In genomic region chr12:50764116-50764860, GRCh38 we compare ENCODE assay signal across 8 cellular contexts. TPM values are rescaled to one million over a fixed set of nuclear protein-coding genes. Genes with fewer than 3 reads are reported as not detected.
DNase-seq lines count a peak whose midpoint lies in the region; ATAC-seq and TF ChIP-seq lines count a peak whose summit lies in the region.

No MANE protein-coding gene starts in this region.

- no peaks in the 10 kb centered on the region for H3K9me3 Mint-ChIP-seq in T-helper 2 cell treated with Interferon-gamma antibody and Interleukin-4, amounts not matched to agents 5 μg/mL and 100 μg/mL, for 36 hours

- H3F3A ChIP-seq in smooth muscle cell (ENCODE audit: low read depth) = no peaks in the 10 kb centered on the region

- H3K9me3 ChIP-seq in iPS-18a (ENCODE audit: control insufficient read depth, low read depth, low read length) = no peaks in the 10 kb centered on the region
- H3K9me3 ChIP-seq in smooth muscle cell (replicated peaks; ENCODE audit: low read depth) = no peaks in the 10 kb centered on the region

- peak overlapping the region; percentile 99 for H3K27ac Mint-ChIP-seq in T-helper 2 cell treated with Interferon-gamma antibody and Interleukin-4, amounts not matched to agents 5 μg/mL and 100 μg/mL, for 36 hours

- peaks cover 16% of the 10 kb centered on the region for H3K36me3 Mint-ChIP-seq in T-helper 2 cell treated with Interferon-gamma antibody and Interleukin-4, amounts not matched to agents 5 μg/mL and 100 μg/mL, for 36 hours (ENCODE audit: low read depth)

- peak overlapping the region; percentile 79 for H2AFZ ChIP-seq in smooth muscle cell (ENCODE audit: low read depth)

- peak overlapping the region; percentile 89 for H3K4me3 ChIP-seq in Jurkat, Clone E6-1 (ENCODE audit: low read length)
- peak overlapping the region; percentile 93 for H3K4me3 ChIP-seq in astrocyte of the cerebellum (ENCODE audit: low read depth, low read length)
- H3K4me3 ChIP-seq in iPS-18a (ENCODE audit: low read length) = peak overlapping the region; percentile 87
- H3K4me3 ChIP-seq in smooth muscle cell = peak overlapping the region; percentile 85

- H4K20me1 ChIP-seq in smooth muscle cell (ENCODE audit: low read depth) = peaks cover 38% of the 10 kb centered on the region

- H3K4me1 ChIP-seq in iPS-18a (ENCODE audit: control insufficient read depth, low read depth, low read length) = peaks cover 4% of the 10 kb centered on the region
- H3K4me1 ChIP-seq in smooth muscle cell (ENCODE audit: low read depth) = peaks cover 7% of the 10 kb centered on the region

- in situ Hi-C loops in astrocyte of the cerebellum (cut with HindIII; ENCODE audit: low sequenced_read_pairs) (no loop called here), GM13976 (cut with MboI; ENCODE audit: low sequenced_read_pairs, unreplicated experiment) (no loop called here)

- peak; percentile 39 for ATAC-seq in GM21447 (IDR thresholded peaks at IDR 0.05; ENCODE audit: unreplicated experiment)

- peak; percentile 63 for DNase-seq in Daoy (ENCODE audit: low read depth)
- no peak for DNase-seq in Jurkat, Clone E6-1 (ENCODE audit: low read depth, low spot score)
- DNase-seq in T-helper 2 cell treated with Interferon-gamma antibody and Interleukin-4, amounts not matched to agents 5 μg/mL and 100 μg/mL, for 36 hours (ENCODE audit: low spot score) = peak; percentile 63
- DNase-seq in astrocyte of the cerebellum (ENCODE audit: low read depth) = no peak
- DNase-seq in smooth muscle cell (lab: John Stamatoyannopoulos, UW; ENCODE audit: unreplicated experiment) = peak; percentile 52
- DNase-seq in GM13976 (ENCODE audit: low spot score) = no peak

- H3K4me1 Mint-ChIP-seq in T-helper 2 cell treated with Interferon-gamma antibody and Interleukin-4, amounts not matched to agents 5 μg/mL and 100 μg/mL, for 36 hours (ENCODE audit: low read depth) = peaks cover 33% of the 10 kb centered on the region

- peaks cover 50% of the 10 kb centered on the region for H3K79me2 ChIP-seq in smooth muscle cell (ENCODE audit: low read depth)

- peak overlapping the region; percentile 98 for H3K4me3 Mint-ChIP-seq in T-helper 2 cell treated with Interferon-gamma antibody and Interleukin-4, amounts not matched to agents 5 μg/mL and 100 μg/mL, for 36 hours

- TF ChIP-seq CTCF in astrocyte of the cerebellum (IDR thresholded peaks at IDR 0.05; ENCODE audit: low read depth, low read length, missing control alignments) (no peak), smooth muscle cell (IDR thresholded peaks at IDR 0.05; ENCODE audit: borderline replicate concordance, insufficient read depth, poor library complexity, severe bottlenecking) (no peak), GM13976 (IDR thresholded peaks at IDR 0.05; ENCODE audit: borderline replicate concordance, control extremely low read depth, extremely low read depth, insufficient read depth, missing control alignments) (no peak)

- peak overlapping the region; percentile 88 for H3K4me2 ChIP-seq in smooth muscle cell

- H3K27ac ChIP-seq in iPS-18a (ENCODE audit: low read length) (peak overlapping the region; percentile 80), smooth muscle cell (ENCODE audit: low read depth) (peak overlapping the region; percentile 98)

- H3K9ac ChIP-seq in iPS-18a (ENCODE audit: low read length) = peak overlapping the region; percentile 79
- peak overlapping the region; percentile 97 for H3K9ac ChIP-seq in smooth muscle cell (ENCODE audit: low read depth)

- WGBS in smooth muscle cell (ENCODE audit: low lambda C conversion rate) = under 1% methylated on average over 53 of the region's 89 CpGs

- H3K27me3 Mint-ChIP-seq in T-helper 2 cell treated with Interferon-gamma antibody and Interleukin-4, amounts not matched to agents 5 μg/mL and 100 μg/mL, for 36 hours (ENCODE audit: low read depth) = peaks cover 2% of the 10 kb centered on the region

- H3K36me3 ChIP-seq in iPS-18a (ENCODE audit: control insufficient read depth, low read depth, low read length) (no peaks in the 10 kb centered on the region), smooth muscle cell (ENCODE audit: low read depth) (no peaks in the 10 kb centered on the region)

- H3K27me3 ChIP-seq in iPS-18a (ENCODE audit: control insufficient read depth, insufficient read depth, low read length) = no peaks in the 10 kb centered on the region
- no peaks in the 10 kb centered on the region for H3K27me3 ChIP-seq in smooth muscle cell (ENCODE audit: low read depth)

RNA-seq across cellular contexts. Expression of gene ATF1, which starts 0.4 kb away (rescaled TPM):
- 21.8 and 37.5 TPM in 2 replicates for total RNA-seq in Daoy (2014; rRNA removed; shearing (Covaris generic))
- polyA plus RNA-seq in Jurkat, Clone E6-1 (2012; ENCODE audit: insufficient read depth, insufficient read length) = 37.6 TPM
- 28.4 and 29.3 TPM in 2 replicates for total RNA-seq in smooth muscle cell
- polyA plus RNA-seq in smooth muscle cell = 19.5 and 20.7 TPM in 2 replicates

Comparison
In these comparisons a context has a peak if more than half of its experiments do, and no peak if none do; other contexts are left out.
1. DNase-seq: peak in Daoy (single experiment), T-helper 2 cell treated with Interferon-gamma antibody and Interleukin-4, amounts not matched to agents 5 μg/mL and 100 μg/mL, for 36 hours (single experiment) and smooth muscle cell (single experiment); none in Jurkat, Clone E6-1 (single experiment), astrocyte of the cerebellum (single experiment) and GM13976 (single experiment).
2. Peak in every context shown above with its lines, with median percentiles within 50 percentile points of each other: H3K4me3 ChIP-seq.